In the genomic region with DNA sequence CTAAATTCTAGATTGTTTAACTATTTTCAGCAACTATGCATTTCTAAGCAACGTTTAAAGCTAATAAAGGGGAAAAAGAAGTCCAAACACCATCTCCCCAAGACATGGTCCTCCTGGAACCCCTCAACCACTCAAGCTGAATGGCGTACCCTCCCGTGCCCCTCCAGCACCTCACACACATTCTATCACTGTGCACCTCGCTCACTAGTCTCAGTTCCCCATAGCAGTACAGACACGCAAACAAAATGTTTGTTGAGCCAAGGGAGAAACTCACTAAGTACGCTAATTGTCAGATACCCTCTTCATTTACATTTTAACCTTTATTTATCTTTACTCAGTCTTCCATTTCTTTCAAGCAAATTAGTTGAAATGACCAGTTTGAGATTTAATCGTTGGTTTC, we compare ENCODE assay signal across 12 cellular contexts. TPM values are rescaled to one million over a fixed set of nuclear protein-coding genes. Genes with fewer than 3 reads are reported as not detected.
A peak's percentile ranks its signal among the peaks of the same experiment; 100 is the strongest.
DNase-seq lines count a peak whose midpoint lies in the region; ATAC-seq and TF ChIP-seq lines count a peak whose summit lies in the region.
"Had no signal": no experiment of that assay in that cellular context is flagged by ENCODE, and none has a peak within 500 bp of the region (broad histone marks: within the 10 kb centered on the region; RNA-seq: fewer than 3 reads in every experiment).

No MANE protein-coding gene starts in this region.

- H3K27ac ChIP-seq in neutrophil (peak overlapping the region; percentile 9), PC-9 (no peak overlapping the region), upper lobe of left lung (no peak overlapping the region)
- H3K27ac ChIP-seq: ascending aorta had no signal

- no peak overlapping the region for H3K4me3 ChIP-seq in neutrophil (ENCODE audit: low read depth in 1 of 2, low read length in 1 of 2)
- H3K4me3 ChIP-seq in PC-9 = no peak overlapping the region
- no peak overlapping the region for H3K4me3 ChIP-seq in upper lobe of left lung
- H3K4me3 ChIP-seq: ascending aorta had no signal

- no peaks in the 10 kb centered on the region for H3K9me2 ChIP-seq in PC-9 (ENCODE audit: insufficient read depth)

- no peak for TF ChIP-seq POLR2A in upper lobe of left lung (IDR thresholded peaks at IDR 0.05)

- no peak overlapping the region for H3K4me2 ChIP-seq in PC-9

- POLR2A ChIA-PET in PC-9 (lab: Charles Lee; ENCODE audit: unreplicated experiment) = interaction anchor here (0.6 to 0.7 kb wide), 3 partner anchors 27 to 786 kb away, joined by 3 to 22 read pairs (median 4); no protein-coding TSS in a partner anchor

- DNase-seq in PC-9 (no peak), upper lobe of left lung (no peak), T-helper 2 cell (no peak)
- no peak for DNase-seq in activated CD4-positive, alpha-beta T cell treated with anti-CD3 and anti-CD28 coated beads, Interleukin-2, amount 10 ng/mL, durations not matched to agents 24 days and 14 days
- DNase-seq: activated CD8-positive, alpha-beta memory T cell treated with anti-CD3 and anti-CD28 coated beads, Interleukin-2, amount 50 U/mL, for 48 hours; Caco-2; effector CD4-positive, alpha-beta T cell had no signal

- H3K27me3 Mint-ChIP-seq in activated CD4-positive, alpha-beta T cell treated with anti-CD3 and anti-CD28 coated beads, Interleukin-2, amount 10 ng/mL, durations not matched to agents 24 days and 14 days = no peaks in the 10 kb centered on the region

- H3K4me1 ChIP-seq in neutrophil (ENCODE audit: control insufficient read depth in 1 of 2, insufficient read depth in 1 of 2, low read depth in 1 of 2, low read length in 1 of 2) (peaks cover 15 to 37% of the 10 kb centered on the region in 2 experiments), PC-9 (replicated peaks; ENCODE audit: insufficient read depth) (peaks cover 13% of the 10 kb centered on the region; the same call in 1 of the 2 replicates), upper lobe of left lung (peaks cover 0 to 21% (median 7%) of the 10 kb centered on the region in 4 donors)
- H3K4me1 ChIP-seq: ascending aorta, Caco-2 had no signal

- H3K4me3 Mint-ChIP-seq in activated CD4-positive, alpha-beta T cell treated with anti-CD3 and anti-CD28 coated beads, Interleukin-2, amount 10 ng/mL, durations not matched to agents 24 days and 14 days = no peak overlapping the region

- H3K36me3 ChIP-seq in neutrophil = peaks cover 31% of the 10 kb centered on the region
- H3K36me3 ChIP-seq in PC-9 (ENCODE audit: low read depth) = no peaks in the 10 kb centered on the region; the same call in 1 of the 2 replicates
- H3K36me3 ChIP-seq in upper lobe of left lung = peaks cover 0 to 9% (median 6%) of the 10 kb centered on the region in 4 donors

- H3K79me2 ChIP-seq in PC-9 (ENCODE audit: low read depth) = peaks cover 67% of the 10 kb centered on the region

- H3K27ac Mint-ChIP-seq in activated CD4-positive, alpha-beta T cell treated with anti-CD3 and anti-CD28 coated beads, Interleukin-2, amount 10 ng/mL, durations not matched to agents 24 days and 14 days = no peak overlapping the region

- no TSS peak for BruUV-seq in PC-9 (replicated peaks; lab: Mats Ljungman, UMichigan)

- no peak overlapping the region for H2AFZ ChIP-seq in PC-9

- no peak for TF ChIP-seq EP300 in upper lobe of left lung (IDR thresholded peaks at IDR 0.05)

- no peak for TF ChIP-seq CTCF in neutrophil (IDR thresholded peaks at IDR 0.05)
- no peak for TF ChIP-seq CTCF in PC-9 (conservative IDR thresholded peaks at IDR 0.05)
- TF ChIP-seq CTCF in upper lobe of left lung (IDR thresholded peaks at IDR 0.05) = no peak

- peaks cover 4% of the 10 kb centered on the region; the same call in 1 of the 2 replicates for H4K20me1 ChIP-seq in PC-9 (ENCODE audit: insufficient read depth)

- H3K27me3 ChIP-seq in neutrophil = no peaks in the 10 kb centered on the region
- H3K27me3 ChIP-seq in PC-9 (ENCODE audit: insufficient read depth, low read depth) = no peaks in the 10 kb centered on the region
- no peaks in the 10 kb centered on the region for H3K27me3 ChIP-seq in upper lobe of left lung
- H3K27me3 ChIP-seq: ascending aorta had no signal

- peaks cover 2% of the 10 kb centered on the region for H3K36me3 Mint-ChIP-seq in activated CD4-positive, alpha-beta T cell treated with anti-CD3 and anti-CD28 coated beads, Interleukin-2, amount 10 ng/mL, durations not matched to agents 24 days and 14 days (ENCODE audit: low read depth)

- no peaks in the 10 kb centered on the region for H3F3A ChIP-seq in PC-9 (ENCODE audit: insufficient read depth, low read depth)

- H3K9me3 Mint-ChIP-seq in activated CD4-positive, alpha-beta T cell treated with anti-CD3 and anti-CD28 coated beads, Interleukin-2, amount 10 ng/mL, durations not matched to agents 24 days and 14 days = no peaks in the 10 kb centered on the region

- intact Hi-C loops in PC-9 (cut with micrococcal nuclease; ENCODE audit: unreplicated experiment) = no loop called here
- intact Hi-C loops in activated CD4-positive, alpha-beta T cell treated with anti-CD3 and anti-CD28 coated beads, Interleukin-2, amount 10 ng/mL, durations not matched to agents 24 days and 14 days (cut with micrococcal nuclease) = no loop called here

- no peaks in the 10 kb centered on the region for H3K9me3 ChIP-seq in neutrophil
- no peaks in the 10 kb centered on the region for H3K9me3 ChIP-seq in PC-9 (ENCODE audit: insufficient read depth, low read depth)
- H3K9me3 ChIP-seq in upper lobe of left lung = no peaks in the 10 kb centered on the region
- H3K9me3 ChIP-seq: ascending aorta, Caco-2 had no signal

- peaks cover 6% of the 10 kb centered on the region for H3K4me1 Mint-ChIP-seq in activated CD4-positive, alpha-beta T cell treated with anti-CD3 and anti-CD28 coated beads, Interleukin-2, amount 10 ng/mL, durations not matched to agents 24 days and 14 days

- 86 to 94% methylated on average over 7 of the region's 7 CpGs for WGBS in upper lobe of left lung, 2 donors

- ATAC-seq in GM18868 (IDR thresholded peaks at IDR 0.05; ENCODE audit: unreplicated experiment) = peak; percentile 81
- ATAC-seq in GM21723 (IDR thresholded peaks at IDR 0.05; ENCODE audit: unreplicated experiment) = peak; percentile 78
- peak; percentile 81 for ATAC-seq in HG03342 (IDR thresholded peaks at IDR 0.05; ENCODE audit: unreplicated experiment)
- ATAC-seq in upper lobe of left lung (ENCODE audit: low FRiP score in 2 of 2) = no peak

- CTCF ChIA-PET in PC-9 (lab: Charles Lee) = interaction anchor here (0.7 kb wide), 1 partner anchor 60 kb away, joined by 3 read pairs; no protein-coding TSS in a partner anchor

RNA-seq across cellular contexts. Expression of gene ACAP2, which starts 48.8 kb away (rescaled TPM):
- total RNA-seq in PC-9 (2021) (67.9 and 71.0 TPM in 2 replicates), upper lobe of left lung (10 to 100 TPM; 30.6 to 75.2 (median 52.3) TPM)
- total RNA-seq in activated CD4-positive, alpha-beta T cell treated with anti-CD3 and anti-CD28 coated beads, Interleukin-2, amount 10 ng/mL, durations not matched to agents 24 days and 14 days = 39.1 and 40.0 TPM in 2 replicates

Comparison
In these comparisons a context has a peak if more than half of its experiments do, and no peak if none do; other contexts are left out.
1. ATAC-seq: peak in GM18868 (single experiment), GM21723 (single experiment) and HG03342 (single experiment); none in upper lobe of left lung (0 of 2).